ENCODE assay signal across 2 cellular contexts in genomic region chr3:180749322-180749721, GRCh38.
TF ChIP-seq lines count a peak whose summit lies in the region.

No MANE protein-coding gene starts in this region.

TF ChIP-seq in GM23338, 12 proteins besides CTCF, POLR2A, EP300 and RAD21 (continued from another document):
- TF ChIP-seq ZNF462 (CRISPR knock-in tag; IDR thresholded peaks at IDR 0.05): no peak
- no peak for TF ChIP-seq CREB1 (CRISPR knock-in tag; IDR thresholded peaks at IDR 0.05; ENCODE audit: low read depth)
- TF ChIP-seq NANOG (IDR thresholded peaks at IDR 0.05; ENCODE audit: borderline replicate concordance): no peak
- no peak for TF ChIP-seq ZNF114 (CRISPR knock-in tag; IDR thresholded peaks at IDR 0.05)
- TF ChIP-seq REST (IDR thresholded peaks at IDR 0.05; ENCODE audit: unreplicated experiment): no peak
- no peak for TF ChIP-seq POLR2AphosphoS5 (IDR thresholded peaks at IDR 0.05; ENCODE audit: low read depth)
- no peak for TF ChIP-seq ZNF331 (CRISPR knock-in tag; IDR thresholded peaks at IDR 0.05; ENCODE audit: low read depth)
- no peak for TF ChIP-seq ETS1 (IDR thresholded peaks at IDR 0.05)

TF ChIP-seq in H1, 55 proteins besides CTCF, POLR2A, EP300 and RAD21 (continued from another document):
- no peak for TF ChIP-seq KDM5A (IDR thresholded peaks at IDR 0.05; ENCODE audit: low read length)
- TF ChIP-seq POU5F1 (IDR thresholded peaks at IDR 0.05; ENCODE audit: low read depth, low read length): no peak
- TF ChIP-seq PHF8 (conservative IDR thresholded peaks at IDR 0.05; ENCODE audit: low read depth, low read length): no peak
- no peak for TF ChIP-seq CBX8 (IDR thresholded peaks at IDR 0.05; ENCODE audit: borderline replicate concordance, low read depth, low read length)
- TF ChIP-seq NRF1 (IDR thresholded peaks at IDR 0.05; ENCODE audit: low read depth, low read length): no peak
